ENCODE assay signal across 1 cellular context in the genomic region with DNA sequence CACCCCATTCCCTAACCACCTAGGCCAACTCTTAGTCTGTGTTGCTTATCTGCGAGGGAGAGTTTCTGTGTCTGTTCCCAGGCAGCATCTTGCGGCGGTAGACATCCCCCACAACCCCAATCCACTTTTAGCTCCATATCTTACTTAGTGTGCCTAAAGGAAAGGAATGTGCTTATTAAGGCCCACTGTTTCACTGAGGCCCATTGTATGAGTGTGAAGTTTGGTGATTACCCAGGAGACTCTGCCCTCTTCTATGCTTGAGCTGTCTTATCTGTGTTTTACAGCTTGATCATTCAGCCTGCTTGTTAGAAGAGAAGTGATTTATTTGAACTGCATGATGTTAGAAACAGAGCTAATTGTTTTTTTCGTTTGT.
TF ChIP-seq lines count a peak whose summit lies in the region.

No MANE protein-coding gene starts in this region.

TF ChIP-seq in H1, 55 proteins besides CTCF, POLR2A, EP300 and RAD21:
- TF ChIP-seq ZNF274 (IDR thresholded peaks at IDR 0.05; ENCODE audit: borderline replicate concordance, extremely low read depth, low read length) (no peak), GABPA (IDR thresholded peaks at IDR 0.05; ENCODE audit: borderline replicate concordance, insufficient read depth, low read length) (no peak), RBBP5 (IDR thresholded peaks at IDR 0.05; ENCODE audit: borderline replicate concordance, low read depth, low read length) (no peak), SP2 (IDR thresholded peaks at IDR 0.05; ENCODE audit: low read length) (no peak), SP1 (IDR thresholded peaks at IDR 0.05; ENCODE audit: low read depth, low read length) (no peak), JUND (IDR thresholded peaks at IDR 0.05; ENCODE audit: low read length) (no peak), TCF12 (IDR thresholded peaks at IDR 0.05; ENCODE audit: low read depth, low read length) (no peak), KDM5A (IDR thresholded peaks at IDR 0.05; ENCODE audit: low read length) (no peak), SUZ12 (IDR thresholded peaks at IDR 0.05; ENCODE audit: low read length) (no peak), EZH2 (IDR thresholded peaks at IDR 0.05; ENCODE audit: low read depth, low read length, severe bottlenecking) (no peak), CEBPB (IDR thresholded peaks at IDR 0.05; ENCODE audit: low read depth, low read length) (no peak), NANOG (IDR thresholded peaks at IDR 0.05; ENCODE audit: insufficient read depth, low read depth, low read length, poor library complexity, severe bottlenecking) (no peak), CTBP2 (IDR thresholded peaks at IDR 0.05; ENCODE audit: borderline replicate concordance, insufficient read depth, insufficient read length, low read length) (no peak), SIN3A (conservative IDR thresholded peaks at IDR 0.05 in 1 of 2, IDR thresholded peaks at IDR 0.05 in 1 of 2; ENCODE audit: low read depth in 1 of 2, low read length in 2 of 2) (no peak)
TF ChIP-seq in H1: peak in this region for 0.
